16 cellular contexts compared by ENCODE assay signal in genomic region chr1:200666309-200666708, GRCh38. TPM values are rescaled to one million over a fixed set of nuclear protein-coding genes. Genes with fewer than 3 reads are reported as not detected.
A peak's percentile ranks its signal among the peaks of the same experiment; 100 is the strongest.
DNase-seq lines count a peak whose midpoint lies in the region; ATAC-seq and TF ChIP-seq lines count a peak whose summit lies in the region.
"Had no signal": no experiment of that assay in that cellular context is flagged by ENCODE, and none has a peak within 500 bp of the region (broad histone marks: within the 10 kb centered on the region; RNA-seq: fewer than 3 reads in every experiment).

No MANE protein-coding gene starts in this region.

- no peaks in the 10 kb centered on the region for H3K9me3 ChIP-seq in BLaER1 treated with 17β-estradiol and CSF1 and Interleukin-3, amounts not matched to agents 10 nM and 100 nM (replicated peaks in 1 of 11)
- H3K9me3 ChIP-seq in transverse colon (no peaks in the 10 kb centered on the region), spleen (no peaks in the 10 kb centered on the region)
- H3K9me3 ChIP-seq: MG63, pancreas had no signal

- TF ChIP-seq CTCF in GM23338 (conservative IDR thresholded peaks at IDR 0.05; ENCODE audit: low read depth in 2 of 2) = no peak
- TF ChIP-seq CTCF in osteocyte (IDR thresholded peaks at IDR 0.05) = no peak
- no peak for TF ChIP-seq CTCF in transverse colon (IDR thresholded peaks at IDR 0.05)
- no peak for TF ChIP-seq CTCF in spleen (IDR thresholded peaks at IDR 0.05 in 8 of 11, conservative IDR thresholded peaks at IDR 0.05 in 3 of 11)

- peaks cover 3% of the 10 kb centered on the region; the same call in 1 of the 2 replicates for H3F3A ChIP-seq in GM23338 (replicated peaks; ENCODE audit: low read depth)

- H3K36me3 Mint-ChIP-seq in GM23338 (ENCODE audit: low read depth) (peaks cover 18% of the 10 kb centered on the region; the same call in 2 of the 3 replicates), osteocyte (ENCODE audit: unreplicated experiment) (peaks cover 34% of the 10 kb centered on the region)

- no peak overlapping the region for H3K4me3 ChIP-seq in BLaER1 treated with 17β-estradiol and CSF1 and Interleukin-3, amounts not matched to agents 10 nM and 100 nM
- H3K4me3 ChIP-seq in GM23338 = no peak overlapping the region
- H3K4me3 ChIP-seq in transverse colon = no peak overlapping the region
- no peak overlapping the region for H3K4me3 ChIP-seq in spleen
- H3K4me3 ChIP-seq: MG63, pancreas had no signal

- no peak overlapping the region; a peak in 1 of 22 replicates for H3K27ac ChIP-seq in BLaER1 treated with 17β-estradiol and CSF1 and Interleukin-3, amounts not matched to agents 10 nM and 100 nM
- H3K27ac ChIP-seq in GM23338 (ENCODE audit: low read depth) = 0 out of 2 replicates have a peak overlapping the region, but pooled peaks have one; percentile 59
- no peak overlapping the region for H3K27ac ChIP-seq in transverse colon
- H3K27ac ChIP-seq in spleen = peak overlapping the region in 1 of 8 donors; percentile 3
- H3K27ac ChIP-seq: C4-2B, pancreas had no signal

- WGBS in transverse colon (ENCODE audit: low coverage in 1 of 2), 2 donors = 68 to 83% methylated on average over 3 to 8 of the region's 8 CpGs
- WGBS in spleen, 5 donors = 76 to 90% (median 89%) methylated on average over 8 of the region's 8 CpGs

- H3K27ac Mint-ChIP-seq in GM23338 = peak overlapping the region; percentile 32; the same call in 1 of the 2 replicates
- H3K27ac Mint-ChIP-seq in osteocyte (ENCODE audit: unreplicated experiment) = peak overlapping the region; percentile 23

- H3K36me3 ChIP-seq in BLaER1 treated with 17β-estradiol and CSF1 and Interleukin-3, amounts not matched to agents 10 nM and 100 nM = peaks cover 39 to 62% (median 55%) of the 10 kb centered on the region in 11 experiments
- H3K36me3 ChIP-seq in GM23338 (ENCODE audit: insufficient read depth) (no peaks in the 10 kb centered on the region; the same call in 1 of the 2 replicates), transverse colon (peaks cover 0 to 6% (median under 1%) of the 10 kb centered on the region in 4 donors), spleen (peaks cover 0 to 61% (median 34%) of the 10 kb centered on the region in 6 donors)

- peak overlapping the region; percentile 0 to 68 (median 22); a peak in 16 of 22 replicates for H3K4me2 ChIP-seq in BLaER1 treated with 17β-estradiol and CSF1 and Interleukin-3, amounts not matched to agents 10 nM and 100 nM
- H3K4me2 ChIP-seq in GM23338 = peak overlapping the region; percentile 10; the same call in 1 of the 2 replicates

- no peak for TF ChIP-seq POLR2A in transverse colon (IDR thresholded peaks at IDR 0.05)
- no peak for TF ChIP-seq POLR2A in spleen (IDR thresholded peaks at IDR 0.05)

- H3K9ac ChIP-seq in BLaER1 treated with 17β-estradiol and CSF1 and Interleukin-3, amounts not matched to agents 10 nM and 100 nM = peak overlapping the region in 3 of 11 experiments; percentile 12 to 29 (median 27); a peak in 4 of 22 replicates

- H3K4me1 ChIP-seq in BLaER1 treated with 17β-estradiol and CSF1 and Interleukin-3, amounts not matched to agents 10 nM and 100 nM = peaks cover 27 to 42% (median 30%) of the 10 kb centered on the region in 10 experiments
- peaks cover 22% of the 10 kb centered on the region for H3K4me1 ChIP-seq in GM23338 (ENCODE audit: insufficient read depth)
- H3K4me1 ChIP-seq in transverse colon = peaks cover 10 to 33% (median 12%) of the 10 kb centered on the region in 4 donors
- peaks cover 5 to 91% (median 53%) of the 10 kb centered on the region in 6 donors for H3K4me1 ChIP-seq in spleen

- TF ChIP-seq EP300 in transverse colon (IDR thresholded peaks at IDR 0.05; ENCODE audit: low read depth) = no peak

- no peak overlapping the region for H2AFZ ChIP-seq in GM23338

- no peak for ATAC-seq in GM23338
- no peak for ATAC-seq in GM21447 (IDR thresholded peaks at IDR 0.05; ENCODE audit: unreplicated experiment)
- ATAC-seq: pancreas had no signal

- no peaks in the 10 kb centered on the region for H3K9me2 ChIP-seq in GM23338 (ENCODE audit: insufficient read depth)

- peaks cover 0 to 6% (median 0%) of the 10 kb centered on the region in 11 experiments; a peak in 5 of 22 replicates for H4K20me1 ChIP-seq in BLaER1 treated with 17β-estradiol and CSF1 and Interleukin-3, amounts not matched to agents 10 nM and 100 nM
- H4K20me1 ChIP-seq in GM23338 (replicated peaks; ENCODE audit: insufficient read depth) = no peaks in the 10 kb centered on the region

- peaks cover 28% of the 10 kb centered on the region for H3K79me2 ChIP-seq in GM23338 (replicated peaks; ENCODE audit: insufficient read depth)

- DNase-seq in GM23338 (ENCODE audit: low spot score) = no peak
- DNase-seq in dermis microvascular lymphatic vessel endothelial cell (ENCODE audit: low read depth in 2 of 2) = peak; percentile 40 to 58
- no peak for DNase-seq in osteocyte (ENCODE audit: extremely low spot score, unreplicated experiment)
- DNase-seq in posterior cingulate gyrus = no peak
- DNase-seq in transverse colon = no peak
- DNase-seq in spleen = no peak
- DNase-seq: activated T-cell treated with anti-CD3 and anti-CD28 coated beads, Interleukin-2, amount 50 U/mL, for 1 hour; amygdala; dorsolateral prefrontal cortex; GF-D8; MG63; NCI-H2081 treated with DMSO at 0.1 percent for 48 hours; pancreas had no signal

- in situ Hi-C loops in transverse colon (cut with MboI; ENCODE audit: low pct_ligation_motif_present in 1 of 4, low pct_unique_long_range_greater_than_20kb in 1 of 4, low sequenced_read_pairs in 3 of 4) = no loop called here

- H3K27me3 ChIP-seq in BLaER1 treated with 17β-estradiol and CSF1 and Interleukin-3, amounts not matched to agents 10 nM and 100 nM = no peaks in the 10 kb centered on the region
- H3K27me3 ChIP-seq in GM23338 (ENCODE audit: insufficient read depth) (no peaks in the 10 kb centered on the region), transverse colon (no peaks in the 10 kb centered on the region), spleen (replicated peaks in 1 of 7) (no peaks in the 10 kb centered on the region)
- H3K27me3 ChIP-seq: dorsolateral prefrontal cortex, MG63, pancreas had no signal

- H3K9me3 Mint-ChIP-seq in GM23338 (no peaks in the 10 kb centered on the region), osteocyte (ENCODE audit: unreplicated experiment) (no peaks in the 10 kb centered on the region)

- H3K4me3 Mint-ChIP-seq in GM23338 (no peak overlapping the region), osteocyte (ENCODE audit: unreplicated experiment) (no peak overlapping the region)

- intact Hi-C loops in posterior cingulate gyrus (cut with DNase I) = loop anchor here (5.0 kb wide), 2 partner anchors 44 to 136 kb away; partner anchors contain the start of gene KIF14
- intact Hi-C loops in transverse colon (cut with DNase I; ENCODE audit: low total_unique reads) = loop anchor here (10.0 kb wide), 1 partner anchor 138 kb away; no protein-coding TSS in a partner anchor
- intact Hi-C loops in spleen (cut with DNase I; ENCODE audit: low total_unique reads) = no loop called here

- H3K4me1 Mint-ChIP-seq in GM23338 (peaks cover 31% of the 10 kb centered on the region), osteocyte (ENCODE audit: unreplicated experiment) (peaks cover 40% of the 10 kb centered on the region)

- peaks cover 7% of the 10 kb centered on the region for H3K27me3 Mint-ChIP-seq in GM23338 (ENCODE audit: insufficient read depth, low read depth, poor library complexity)
- H3K27me3 Mint-ChIP-seq in osteocyte (ENCODE audit: unreplicated experiment) = no peaks in the 10 kb centered on the region

TF ChIP-seq in GM23338, 12 proteins besides CTCF, POLR2A, EP300 and RAD21:
- TF ChIP-seq ZNF331 (CRISPR knock-in tag; IDR thresholded peaks at IDR 0.05; ENCODE audit: low read depth) (no peak), CREB1 (CRISPR knock-in tag; IDR thresholded peaks at IDR 0.05; ENCODE audit: low read depth) (no peak)

RNA-seq across cellular contexts. Expression of gene DDX59, which starts 3.4 kb away (rescaled TPM):
- 15.3 and 15.7 TPM in 2 replicates for total RNA-seq in GM23338 (2014; rRNA removed; shearing (Covaris generic))
- polyA plus RNA-seq in GM23338 (2016; fragmentation: Nextera tagmentation; extraction: Ambion mirVana) (12.9 and 14.7 TPM in 2 replicates), spleen (10 to 100 TPM; 21.4 to 40.2 (median 34.2) TPM)
- total RNA-seq in dermis microvascular lymphatic vessel endothelial cell (9.6 and 10.1 TPM in 2 replicates), osteocyte (22.4 and 23.9 TPM in 2 replicates), transverse colon (10 to 100 TPM in 3 of 4 donors, 1 to 10 TPM in 1; 8.6 to 17.5 (median 14.6) TPM), spleen (10 to 100 TPM; 29.6 to 37.5 (median 30.1) TPM)

RNA-seq across cellular contexts. Expression of gene KIF14, which starts 45.8 kb away (rescaled TPM):
- 22.2 and 23.2 TPM in 2 replicates for total RNA-seq in GM23338 (2014; rRNA removed; shearing (Covaris generic))
- polyA plus RNA-seq in GM23338 (2016; fragmentation: Nextera tagmentation; extraction: Ambion mirVana) = 10.8 and 13.3 TPM in 2 replicates
- 2.1 and 7.4 TPM in 2 replicates for total RNA-seq in dermis microvascular lymphatic vessel endothelial cell
- total RNA-seq in osteocyte = 2.6 and 2.8 TPM in 2 replicates
- total RNA-seq in transverse colon = under 1 TPM in 3 of 4 donors, not detected in 1; 0.40 to 0.68 (median 0.64) TPM
- 1 to 10 TPM in 4 of 7 donors, under 1 TPM in 3; 0.58 to 3.3 (median 1.6) TPM for total RNA-seq in spleen
- polyA plus RNA-seq in spleen = under 1 TPM; 0.09 to 0.67 (median 0.29) TPM

Comparison
In these comparisons a context has a peak if more than half of its experiments do, and no peak if none do; other contexts are left out.
1. DNase-seq: peak in dermis microvascular lymphatic vessel endothelial cell (2 of 2); none in GM23338 (single experiment), osteocyte (single experiment), posterior cingulate gyrus (0 of 10), transverse colon (single experiment) and spleen (single experiment).